In genomic region chr15:57323806-57324589, GRCh38 we compare ENCODE assay signal across 8 cellular contexts.
DNase-seq lines count a peak whose midpoint lies in the region.

No MANE protein-coding gene starts in this region.

- H3K4me1 ChIP-seq in mucosa of rectum (ENCODE audit: control insufficient read depth in 2 of 2, insufficient read depth in 2 of 2, low read length in 2 of 2), result peaks cover 25 to 45% of the 10 kb centered on the region in 2 donors

- H3K27ac ChIP-seq in mucosa of rectum (ENCODE audit: low read depth in 2 of 2, low read length in 2 of 2), result peak overlapping the region; percentile 91 to 94

- intact Hi-C loops in posterior cingulate gyrus (cut with DNase I), result no loop called here

- peak overlapping the region; percentile 47 to 57 for H3K9ac ChIP-seq in mucosa of rectum (ENCODE audit: low read depth in 1 of 2, low read length in 2 of 2)

- no peaks in the 10 kb centered on the region for H3K9me3 ChIP-seq in mucosa of rectum (ENCODE audit: control insufficient read depth in 2 of 2, low read length in 2 of 2)

- H3K27me3 ChIP-seq in mucosa of rectum (ENCODE audit: control insufficient read depth in 2 of 2, insufficient read depth in 2 of 2, low read length in 2 of 2), result no peaks in the 10 kb centered on the region

- peak overlapping the region; percentile 48 to 72 for H3K4me3 ChIP-seq in mucosa of rectum (ENCODE audit: low read length in 2 of 2)

- H3K36me3 ChIP-seq in mucosa of rectum (ENCODE audit: control insufficient read depth in 2 of 2, insufficient read depth in 2 of 2, low read length in 2 of 2), result no peaks in the 10 kb centered on the region

- DNase-seq in NCI-H2081 (lab: John Stamatoyannopoulos, UW) (peak; percentile 25 to 63), NCI-H2081 treated with DMSO at 0.1 percent for 48 hours (lab: John Stamatoyannopoulos, UW) (no peak), NCI-H2171 (lab: John Stamatoyannopoulos, UW) (peak; percentile 92), amniotic epithelial cell (ENCODE audit: low read depth) (peak; percentile 67), posterior cingulate gyrus (no peak), UCSD-AML1 (lab: John Stamatoyannopoulos, UW; ENCODE audit: unreplicated experiment) (no peak)
- DNase-seq in effector CD4-positive, alpha-beta T cell, result no peak

Comparison
In these comparisons a context has a peak if more than half of its experiments do, and no peak if none do; other contexts are left out.
1. DNase-seq: peak in NCI-H2081 (2 of 2), NCI-H2171 (single experiment) and amniotic epithelial cell (single experiment); none in NCI-H2081 treated with DMSO at 0.1 percent for 48 hours (single experiment), posterior cingulate gyrus (0 of 10), UCSD-AML1 (single experiment) and effector CD4-positive, alpha-beta T cell (single experiment).